8 cellular contexts compared by ENCODE assay signal in the genomic region with DNA sequence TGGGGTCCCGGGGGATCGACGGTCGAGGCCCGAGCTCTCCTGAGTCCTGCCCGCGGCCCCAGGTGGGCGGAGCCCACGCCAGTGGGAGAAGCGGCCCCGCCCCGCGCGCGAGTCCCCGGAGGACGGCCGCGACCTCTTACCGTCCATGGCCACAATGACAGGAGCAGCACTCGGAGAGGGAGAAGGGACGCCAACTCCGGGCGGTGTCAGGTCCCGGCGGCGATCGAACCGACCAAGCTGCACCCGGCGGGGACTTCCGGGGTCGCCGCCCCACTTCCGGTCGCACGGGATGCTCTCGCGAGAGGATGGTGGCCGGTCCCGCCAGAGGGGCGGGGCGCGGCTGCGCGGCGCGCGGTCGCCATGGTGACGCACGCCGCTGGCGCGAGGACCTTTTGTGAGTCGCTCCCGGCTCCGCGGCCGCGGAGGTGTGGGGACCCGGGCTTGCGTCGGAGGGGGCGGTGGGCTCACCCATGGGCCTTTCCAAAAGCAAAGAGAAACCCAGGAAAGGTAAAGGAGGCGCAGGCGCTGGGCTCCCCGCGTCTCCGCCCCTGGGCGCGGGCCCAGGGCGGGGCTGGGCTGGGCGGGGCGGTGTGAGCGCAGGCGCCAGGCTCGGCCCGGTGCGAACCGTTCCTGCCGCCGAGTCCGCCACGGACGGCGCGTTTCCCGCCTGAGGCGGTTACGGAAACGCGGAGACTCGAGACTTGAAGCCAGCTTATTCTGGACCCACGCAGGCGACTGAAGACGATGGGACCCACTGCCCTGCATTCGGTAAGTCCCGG. TPM values are rescaled to one million over a fixed set of nuclear protein-coding genes. Genes with fewer than 3 reads are reported as not detected.
DNase-seq lines count a peak whose midpoint lies in the region; ATAC-seq and TF ChIP-seq lines count a peak whose summit lies in the region.

A gene (minus strand): TSS at position 267 of the 779 bp plus-strand sequence. CDS start 120 bp downstream, at position 147.
A gene (plus strand): TSS at position 395 of the 779 bp plus-strand sequence. CDS start 76 bp downstream, at position 471.

- no TSS peak for BruUV-seq in PC-9 (replicated peaks; lab: Mats Ljungman, UMichigan)

- peak within 1 kb of the TSS; percentile 90 for H3K27ac Mint-ChIP-seq in activated T-cell treated with anti-CD3 and anti-CD28 coated beads, Interleukin-2, amount 50 U/mL, for 24 hours

- POLR2A ChIA-PET in PC-9 (lab: Charles Lee; ENCODE audit: unreplicated experiment) = interaction anchor here (0.5 to 0.6 kb wide), 2 partner anchors 52 to 62 kb away, joined by 3 to 10 read pairs; no protein-coding TSS in a partner anchor

- no peak for TF ChIP-seq EP300 in esophagus muscularis mucosa (IDR thresholded peaks at IDR 0.05)

- CTCF ChIA-PET in PC-9 (lab: Charles Lee) = interaction anchor here (0.6 to 0.7 kb wide), 3 partner anchors 8 to 57 kb away, joined by 3 to 12 read pairs (median 12); no protein-coding TSS in a partner anchor

- no peaks in the 10 kb centered on the region for H3K9me3 ChIP-seq in PC-9 (ENCODE audit: insufficient read depth, low read depth)
- no peaks in the 10 kb centered on the region for H3K9me3 ChIP-seq in esophagus muscularis mucosa

- H3K4me3 Mint-ChIP-seq in activated T-cell treated with anti-CD3 and anti-CD28 coated beads, Interleukin-2, amount 50 U/mL, for 24 hours = peak within 1 kb of the TSS; percentile 91

- no peaks in the 10 kb centered on the region for H3K9me2 ChIP-seq in PC-9 (ENCODE audit: insufficient read depth)

- H3K9me3 Mint-ChIP-seq in activated T-cell treated with anti-CD3 and anti-CD28 coated beads, Interleukin-2, amount 50 U/mL, for 24 hours = no peaks in the 10 kb centered on the region

- H4K20me1 ChIP-seq in PC-9 (ENCODE audit: insufficient read depth) = peaks cover 14% of the 10 kb centered on the region

- peaks cover 41% of the 10 kb centered on the region for H3K4me1 Mint-ChIP-seq in activated T-cell treated with anti-CD3 and anti-CD28 coated beads, Interleukin-2, amount 50 U/mL, for 24 hours (ENCODE audit: low read depth)

- H3K27ac ChIP-seq in PC-9 (no peak within 1 kb of the TSS), esophagus muscularis mucosa (replicated peaks in 1 of 4) (peak within 1 kb of the TSS; percentile 80 to 88 (median 84))

- TF ChIP-seq CTCF in PC-9 (conservative IDR thresholded peaks at IDR 0.05) (no peak), esophagus muscularis mucosa (IDR thresholded peaks at IDR 0.05) (no peak)

- peak; percentile 72 for DNase-seq in DMS153 (lab: John Stamatoyannopoulos, UW)
- DNase-seq in HuH-7 (ENCODE audit: low spot score) = peak; percentile 99
- peak; percentile 66 to 95 for DNase-seq in PC-9
- peak; percentile 97 for DNase-seq in activated T-cell treated with anti-CD3 and anti-CD28 coated beads, Interleukin-2, amount 50 U/mL, for 24 hours
- DNase-seq in esophagus muscularis mucosa (ENCODE audit: extremely low spot score) = peak; percentile 97
- peak; percentile 88 for DNase-seq in myocyte (ENCODE audit: low read depth)
- DNase-seq in stimulated activated CD8-positive, alpha-beta memory T cell treated with anti-CD3 and anti-CD28 coated beads, Interleukin-7, amount 100 ng/mL, for 4 hours (ENCODE audit: low read depth in 2 of 2) = peak; percentile 72 to 89

- peak within 1 kb of the TSS; percentile 93 for H3K4me3 ChIP-seq in PC-9
- H3K4me3 ChIP-seq in esophagus muscularis mucosa = peak within 1 kb of the TSS; percentile 82 to 98 (median 94)

- intact Hi-C loops in PC-9 (cut with micrococcal nuclease; ENCODE audit: unreplicated experiment) (no loop called here), esophagus muscularis mucosa (cut with DNase I) (no loop called here)

- peaks cover 64% of the 10 kb centered on the region for H3K79me2 ChIP-seq in PC-9 (ENCODE audit: low read depth)

- no peak for TF ChIP-seq POLR2A in esophagus muscularis mucosa (IDR thresholded peaks at IDR 0.05; ENCODE audit: low read depth)

- H3K4me2 ChIP-seq in PC-9 = peak within 1 kb of the TSS; percentile 81

- peaks cover 18% of the 10 kb centered on the region for H3K4me1 ChIP-seq in PC-9 (replicated peaks; ENCODE audit: insufficient read depth)
- H3K4me1 ChIP-seq in esophagus muscularis mucosa = peaks cover 19 to 48% (median 24%) of the 10 kb centered on the region in 4 donors

- H3K27me3 ChIP-seq in PC-9 (ENCODE audit: insufficient read depth, low read depth) = no peaks in the 10 kb centered on the region
- no peaks in the 10 kb centered on the region for H3K27me3 ChIP-seq in esophagus muscularis mucosa

- H3K36me3 ChIP-seq in PC-9 (ENCODE audit: low read depth) (0 out of 2 replicates have a peak, but pooled peaks cover 12% of the 10 kb centered on the region), esophagus muscularis mucosa (peaks cover 0 to 43% (median 33%) of the 10 kb centered on the region in 4 donors)

- no peaks in the 10 kb centered on the region for H3K27me3 Mint-ChIP-seq in activated T-cell treated with anti-CD3 and anti-CD28 coated beads, Interleukin-2, amount 50 U/mL, for 24 hours

- ATAC-seq in GM21526 (IDR thresholded peaks at IDR 0.05; ENCODE audit: low FRiP score, unreplicated experiment) = peak; percentile 73

- H3F3A ChIP-seq in PC-9 (ENCODE audit: insufficient read depth, low read depth) = peaks cover 9% of the 10 kb centered on the region; the same call in 1 of the 2 replicates

- WGBS in esophagus muscularis mucosa = 0% methylated on average over 9 of the region's 99 CpGs

- peak within 1 kb of the TSS; percentile 95 for H2AFZ ChIP-seq in PC-9

- peaks cover 65% of the 10 kb centered on the region for H3K36me3 Mint-ChIP-seq in activated T-cell treated with anti-CD3 and anti-CD28 coated beads, Interleukin-2, amount 50 U/mL, for 24 hours (ENCODE audit: low read depth)

RNA-seq across cellular contexts. Expression of the first gene that starts in this region (rescaled TPM):
- total RNA-seq in PC-9 (2021) = 151 and 237 TPM in 2 replicates
- 100 to 1,000 TPM in 1 of 4 donors, 10 to 100 TPM in 3; 71.8 to 117 (median 87.8) TPM for total RNA-seq in esophagus muscularis mucosa
- total RNA-seq in myocyte = 60.6 and 74.7 TPM in 2 replicates
- polyA plus RNA-seq in myocyte (2012) = 76.3 TPM

RNA-seq across cellular contexts. Expression of the second gene that starts in this region (rescaled TPM):
- total RNA-seq in PC-9 (2021) (21.0 and 25.6 TPM in 2 replicates), esophagus muscularis mucosa (1 to 10 TPM; 2.2 to 4.9 (median 3.6) TPM), myocyte (4.1 and 7.1 TPM in 2 replicates)
- 6.3 TPM for polyA plus RNA-seq in myocyte (2012)
